ENCODE assay signal across 9 cellular contexts in genomic region chr3:64163755-64164148, GRCh38.
DNase-seq lines count a peak whose midpoint lies in the region; ATAC-seq and TF ChIP-seq lines count a peak whose summit lies in the region.
"Had no signal": no experiment of that assay in that cellular context is flagged by ENCODE, and none has a peak within 500 bp of the region (broad histone marks: within the 10 kb centered on the region; RNA-seq: fewer than 3 reads in every experiment).

No MANE protein-coding gene starts in this region.

- in situ Hi-C loops in mammary epithelial cell (cut with MboI; ENCODE audit: low sequenced_read_pairs in 2 of 2): no loop called here

- no peak overlapping the region for H3K4me3 Mint-ChIP-seq in activated T-cell treated with anti-CD3 and anti-CD28 coated beads, Interleukin-2, amount 50 U/mL, for 4 hours
- H3K4me3 Mint-ChIP-seq: central memory CD8-positive, alpha-beta T cell had no signal

- H3K4me1 Mint-ChIP-seq in activated T-cell treated with anti-CD3 and anti-CD28 coated beads, Interleukin-2, amount 50 U/mL, for 4 hours (ENCODE audit: low read depth): no peaks in the 10 kb centered on the region
- H3K4me1 Mint-ChIP-seq: central memory CD8-positive, alpha-beta T cell had no signal

- H3K36me3 ChIP-seq in mammary epithelial cell (ENCODE audit: insufficient read depth, low read length) (peaks cover 19% of the 10 kb centered on the region), skeletal muscle satellite cell (ENCODE audit: insufficient read depth, low read length) (peaks cover 22% of the 10 kb centered on the region)

- H3K4me1 ChIP-seq in mammary epithelial cell (ENCODE audit: insufficient read depth, low read length) (peaks cover 63% of the 10 kb centered on the region), skeletal muscle satellite cell (ENCODE audit: control insufficient read depth, insufficient read depth, low read length) (peaks cover 34% of the 10 kb centered on the region)

- TF ChIP-seq EP300 in Ishikawa (IDR thresholded peaks at IDR 0.05; ENCODE audit: borderline replicate concordance): no peak

- no peaks in the 10 kb centered on the region for H3K36me3 Mint-ChIP-seq in activated T-cell treated with anti-CD3 and anti-CD28 coated beads, Interleukin-2, amount 50 U/mL, for 4 hours (ENCODE audit: insufficient read depth)

- H3K27ac ChIP-seq in mammary epithelial cell (ENCODE audit: insufficient read depth, low read depth, low read length): peak overlapping the region; percentile 94

- DNase-seq in mammary epithelial cell (peak; percentile 92), posterior vena cava (ENCODE audit: low spot score) (no peak), NCI-H446 (lab: John Stamatoyannopoulos, UW) (no peak)
- DNase-seq in activated T-cell treated with anti-CD3 and anti-CD28 coated beads, Interleukin-2, amount 50 U/mL, for 4 hours: no peak

- H2AFZ ChIP-seq in mammary epithelial cell (ENCODE audit: low read depth, low read length): peak overlapping the region; percentile 41

- H3K79me2 ChIP-seq in mammary epithelial cell (ENCODE audit: insufficient read depth, low read length): peaks cover 32% of the 10 kb centered on the region

- H3K9me3 Mint-ChIP-seq in activated T-cell treated with anti-CD3 and anti-CD28 coated beads, Interleukin-2, amount 50 U/mL, for 4 hours: no peaks in the 10 kb centered on the region

- intact Hi-C loops in mammary epithelial cell (cut with micrococcal nuclease): loop anchor here (1.0 kb wide), 2 partner anchors 53 to 133 kb away; no protein-coding TSS in a partner anchor
- intact Hi-C loops in posterior vena cava (cut with DNase I): loop anchor here in 1 of 2 donors (5.0 kb wide), 1 partner anchor 1591 kb away; no protein-coding TSS in a partner anchor

- TF ChIP-seq RAD21 in Ishikawa (IDR thresholded peaks at IDR 0.05; ENCODE audit: low read depth): no peak

- no peaks in the 10 kb centered on the region for H3K27me3 ChIP-seq in mammary epithelial cell (ENCODE audit: insufficient read depth, low read length)
- H3K27me3 ChIP-seq in skeletal muscle satellite cell (ENCODE audit: control insufficient read depth, insufficient read depth, low read length): no peaks in the 10 kb centered on the region

- no TSS peak for BruUV-seq in mammary epithelial cell (replicated peaks; lab: Mats Ljungman, UMichigan)

- H3K27me3 Mint-ChIP-seq in activated T-cell treated with anti-CD3 and anti-CD28 coated beads, Interleukin-2, amount 50 U/mL, for 4 hours (ENCODE audit: low read depth): no peaks in the 10 kb centered on the region

- dilution Hi-C loops in mammary epithelial cell (cut with HindIII; ENCODE audit: low sequenced_read_pairs): no loop called here

- H3K4me3 ChIP-seq in mammary epithelial cell (replicated peaks in 1 of 3; ENCODE audit: insufficient read depth in 1 of 3, low read depth in 2 of 3, low read length in 3 of 3) (peak overlapping the region; percentile 5 to 21 (median 9)), skeletal muscle satellite cell (ENCODE audit: low read length) (peak overlapping the region; percentile 10)

- H3K4me2 ChIP-seq in mammary epithelial cell (ENCODE audit: insufficient read depth, low read depth, low read length) (peak overlapping the region; percentile 74), skeletal muscle satellite cell (ENCODE audit: low read length) (peak overlapping the region; percentile 49)

- H3K9me3 ChIP-seq in mammary epithelial cell (replicated peaks; ENCODE audit: insufficient read depth, low read length) (no peaks in the 10 kb centered on the region), skeletal muscle satellite cell (replicated peaks; ENCODE audit: low read length) (no peaks in the 10 kb centered on the region)

- ATAC-seq in GM19023 (IDR thresholded peaks at IDR 0.05; ENCODE audit: unreplicated experiment) (peak; percentile 59), HG03108 (IDR thresholded peaks at IDR 0.05; ENCODE audit: unreplicated experiment) (no peak)
- no peak for ATAC-seq in activated T-cell treated with anti-CD3 and anti-CD28 coated beads, Interleukin-2, amount 50 U/mL, for 4 hours

- H4K20me1 ChIP-seq in mammary epithelial cell (ENCODE audit: insufficient read depth, low read length): no peaks in the 10 kb centered on the region

- TF ChIP-seq CTCF in mammary epithelial cell (conservative IDR thresholded peaks at IDR 0.05 in 1 of 2, IDR thresholded peaks at IDR 0.05 in 1 of 2; ENCODE audit: extremely low read depth in 1 of 2, insufficient read depth in 1 of 2, low read depth in 1 of 2, low read length in 2 of 2): no peak

- WGBS in mammary epithelial cell (ENCODE audit: low coverage, missing lambda C conversion rate): 2% methylated on average over 4 of the region's 4 CpGs

- H3K9ac ChIP-seq in mammary epithelial cell (ENCODE audit: insufficient read depth, low read length) (peak overlapping the region; percentile 76), skeletal muscle satellite cell (ENCODE audit: low read depth, low read length) (peak overlapping the region; percentile 43)

- CTCF ChIA-PET in mammary epithelial cell (lab: Charles Lee; ENCODE audit: low non-redundant PET): interaction anchor here (0.6 kb wide), 1 partner anchor 198 kb away, joined by 3 read pairs; no protein-coding TSS in a partner anchor

TF ChIP-seq in Ishikawa, 13 proteins besides CTCF, POLR2A, EP300 and RAD21:
- TF ChIP-seq CEBPB (IDR thresholded peaks at IDR 0.05): peak; percentile 95
- TF ChIP-seq TCF12 (IDR thresholded peaks at IDR 0.05; ENCODE audit: low read depth): no peak
